In the genomic region with DNA sequence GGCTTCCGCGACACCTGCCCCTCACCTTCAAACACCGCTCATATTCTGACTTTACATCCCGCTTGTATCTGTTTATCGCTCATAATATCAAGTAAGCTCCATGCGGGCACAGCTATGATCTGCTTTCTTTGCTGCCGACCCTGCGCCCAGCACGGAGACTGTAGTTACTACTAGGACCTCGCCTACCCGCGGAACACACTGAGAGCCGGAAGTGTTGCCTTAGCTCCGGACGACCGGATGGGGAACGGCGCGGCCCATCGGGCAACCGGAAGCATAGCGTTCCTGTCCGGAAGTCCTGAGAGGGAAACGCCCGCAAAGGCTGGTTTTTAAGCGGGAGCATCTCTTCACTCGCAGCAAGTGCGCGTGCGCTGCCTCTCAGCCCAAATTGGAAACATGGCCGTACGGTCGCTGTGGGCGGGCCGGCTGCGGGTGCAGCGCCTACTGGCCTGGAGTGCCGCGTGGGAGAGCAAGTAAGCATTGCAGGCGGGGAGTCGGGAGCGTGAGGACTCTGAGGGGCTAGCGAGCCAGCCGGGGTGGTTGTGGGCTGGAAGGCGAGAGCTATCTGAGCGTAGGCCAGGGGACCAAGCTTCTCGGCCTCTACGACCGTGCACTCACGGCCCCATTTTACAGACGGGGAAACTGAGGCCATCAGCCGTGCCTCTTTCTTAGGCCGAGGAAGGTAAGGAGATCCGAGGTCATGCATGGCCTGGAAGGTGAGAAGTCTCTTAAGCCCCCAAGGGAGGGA, we compare ENCODE assay signal across 8 cellular contexts. TPM values are rescaled to one million over a fixed set of nuclear protein-coding genes. Genes with fewer than 3 reads are reported as not detected.
DNase-seq lines count a peak whose midpoint lies in the region; ATAC-seq and TF ChIP-seq lines count a peak whose summit lies in the region.

A gene with protein sequence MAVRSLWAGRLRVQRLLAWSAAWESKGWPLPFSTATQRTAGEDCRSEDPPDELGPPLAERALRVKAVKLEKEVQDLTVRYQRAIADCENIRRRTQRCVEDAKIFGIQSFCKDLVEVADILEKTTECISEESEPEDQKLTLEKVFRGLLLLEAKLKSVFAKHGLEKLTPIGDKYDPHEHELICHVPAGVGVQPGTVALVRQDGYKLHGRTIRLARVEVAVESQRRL (plus strand): TSS at position 353 of the 745 bp plus-strand sequence. CDS start 41 bp downstream, at position 394.

- H3K27me3 Mint-ChIP-seq in naive thymus-derived CD4-positive, alpha-beta T cell: peaks cover 0 to 1% (median 0%) of the 10 kb centered on the region in 5 donors
- no peaks in the 10 kb centered on the region for H3K27me3 Mint-ChIP-seq in stimulated activated naive B cell treated with anti-CD40 and anti-IgM and Interleukin-4, amounts not matched to agents 10 μg/mL and 1 μg/mL and 100 μg/mL, for 72 hours

- H3K9me3 ChIP-seq in naive thymus-derived CD4-positive, alpha-beta T cell (ENCODE audit: control insufficient read depth in 2 of 3, low read length in 3 of 3): no peaks in the 10 kb centered on the region

- H3K79me2 ChIP-seq in KMS-11 (ENCODE audit: insufficient read depth, low read depth): peaks cover 33% of the 10 kb centered on the region

- no peak for TF ChIP-seq CTCF in KMS-11 (conservative IDR thresholded peaks at IDR 0.05; ENCODE audit: low read depth, low read length)

- H3K36me3 Mint-ChIP-seq in naive thymus-derived CD4-positive, alpha-beta T cell: peaks cover 13 to 42% (median 26%) of the 10 kb centered on the region in 5 donors
- peaks cover 20 to 36% of the 10 kb centered on the region in 2 donors for H3K36me3 Mint-ChIP-seq in stimulated activated naive B cell treated with anti-CD40 and anti-IgM and Interleukin-4, amounts not matched to agents 10 μg/mL and 1 μg/mL and 100 μg/mL, for 72 hours

- peak within 1 kb of the TSS; percentile 72 for H3K9ac ChIP-seq in KMS-11

- H3K9me3 Mint-ChIP-seq in naive thymus-derived CD4-positive, alpha-beta T cell: no peaks in the 10 kb centered on the region
- no peaks in the 10 kb centered on the region for H3K9me3 Mint-ChIP-seq in stimulated activated naive B cell treated with anti-CD40 and anti-IgM and Interleukin-4, amounts not matched to agents 10 μg/mL and 1 μg/mL and 100 μg/mL, for 72 hours

- H3K4me3 ChIP-seq in KMS-11 (IDR thresholded peaks at IDR 0.05; ENCODE audit: insufficient read depth, low read depth, low read length): no peak within 1 kb of the TSS
- H3K4me3 ChIP-seq in naive thymus-derived CD4-positive, alpha-beta T cell (ENCODE audit: low read length): peak within 1 kb of the TSS; percentile 90

- CTCF ChIA-PET in naive thymus-derived CD4-positive, alpha-beta T cell (lab: Charles Lee): interaction anchor here (0.6 to 5.0 kb wide), 10 partner anchors 8 to 89 kb away, joined by 3 to 24 read pairs (median 4); partner anchors contain the start of gene PCYOX1L

- H3K4me1 ChIP-seq in KMS-11 (ENCODE audit: low read depth, poor library complexity, severe bottlenecking): peaks cover 25% of the 10 kb centered on the region
- peaks cover 37 to 43% of the 10 kb centered on the region in 2 donors for H3K4me1 ChIP-seq in naive thymus-derived CD4-positive, alpha-beta T cell (ENCODE audit: control insufficient read depth in 2 of 2, insufficient read depth in 2 of 2, low read length in 2 of 2)

- H3K36me3 ChIP-seq in KMS-11 (ENCODE audit: insufficient read depth): no peaks in the 10 kb centered on the region
- H3K36me3 ChIP-seq in naive thymus-derived CD4-positive, alpha-beta T cell (ENCODE audit: control insufficient read depth in 2 of 3, insufficient read depth in 3 of 3, low read length in 3 of 3): peaks cover 8 to 13% (median 13%) of the 10 kb centered on the region in 3 experiments

- no peaks in the 10 kb centered on the region for H4K20me1 ChIP-seq in KMS-11 (ENCODE audit: insufficient read depth)

- peak within 1 kb of the TSS; percentile 89 to 95 (median 92) for H3K27ac Mint-ChIP-seq in naive thymus-derived CD4-positive, alpha-beta T cell
- H3K27ac Mint-ChIP-seq in stimulated activated naive B cell treated with anti-CD40 and anti-IgM and Interleukin-4, amounts not matched to agents 10 μg/mL and 1 μg/mL and 100 μg/mL, for 72 hours: peak within 1 kb of the TSS; percentile 92

- H3K4me1 Mint-ChIP-seq in naive thymus-derived CD4-positive, alpha-beta T cell: peaks cover 47 to 69% (median 59%) of the 10 kb centered on the region in 7 donors
- H3K4me1 Mint-ChIP-seq in stimulated activated naive B cell treated with anti-CD40 and anti-IgM and Interleukin-4, amounts not matched to agents 10 μg/mL and 1 μg/mL and 100 μg/mL, for 72 hours: peaks cover 14 to 36% of the 10 kb centered on the region in 2 donors

- peak; percentile 80 for DNase-seq in DMS79 (lab: John Stamatoyannopoulos, UW)
- peak; percentile 98 for DNase-seq in RKO (ENCODE audit: low spot score)
- peak; percentile 80 for DNase-seq in activated T-helper 1 cell treated with Interleukin-2 at 50 U/mL for 16 hours (ENCODE audit: low read depth)
- peak; percentile 97 for DNase-seq in fibroblast of gingiva (ENCODE audit: low read depth)
- peak; percentile 62 to 90 (median 80) for DNase-seq in naive thymus-derived CD4-positive, alpha-beta T cell
- peak; percentile 96 for DNase-seq in stimulated activated naive B cell treated with anti-CD40 and anti-IgM and Interleukin-4, amounts not matched to agents 10 μg/mL and 1 μg/mL and 100 μg/mL, for 72 hours

- H3K4me2 ChIP-seq in KMS-11: peak within 1 kb of the TSS; percentile 67

- H3K27me3 ChIP-seq in KMS-11 (ENCODE audit: insufficient read depth, low read depth): no peaks in the 10 kb centered on the region
- no peaks in the 10 kb centered on the region for H3K27me3 ChIP-seq in naive thymus-derived CD4-positive, alpha-beta T cell (ENCODE audit: control insufficient read depth in 2 of 2, insufficient read depth in 2 of 2, low read length in 2 of 2)

- H2AFZ ChIP-seq in KMS-11 (ENCODE audit: low read depth): peak within 1 kb of the TSS; percentile 89

- peak within 1 kb of the TSS; percentile 80 to 97 (median 93) for H3K4me3 Mint-ChIP-seq in naive thymus-derived CD4-positive, alpha-beta T cell
- H3K4me3 Mint-ChIP-seq in stimulated activated naive B cell treated with anti-CD40 and anti-IgM and Interleukin-4, amounts not matched to agents 10 μg/mL and 1 μg/mL and 100 μg/mL, for 72 hours: peak within 1 kb of the TSS; percentile 95

- peak within 1 kb of the TSS; percentile 44 for H3K27ac ChIP-seq in KMS-11
- peak within 1 kb of the TSS; percentile 75 for H3K27ac ChIP-seq in naive thymus-derived CD4-positive, alpha-beta T cell (ENCODE audit: low read depth, low read length)

- POLR2A ChIA-PET in naive thymus-derived CD4-positive, alpha-beta T cell (lab: Charles Lee): interaction anchor here (0.6 to 13.8 kb wide), 13 partner anchors 10 to 614 kb away, joined by 3 to 258 read pairs (median 5); partner anchors contain the start of genes CSNK1A1 and PCYOX1L

- intact Hi-C loops in naive thymus-derived CD4-positive, alpha-beta T cell (cut with micrococcal nuclease): loop anchor here (1.0 to 10.0 kb wide), 15 partner anchors 12 to 1739 kb away; partner anchors contain the start of genes ADRB2 (in 2 of the 2), CSNK1A1 (in 2 of the 2), PPARGC1B (in 2 of the 2) and TNIP1 (in 2 of the 2)

- peak; percentile 94 for ATAC-seq in GM21737 (IDR thresholded peaks at IDR 0.05; ENCODE audit: unreplicated experiment)
- ATAC-seq in naive thymus-derived CD4-positive, alpha-beta T cell: peak; percentile 78
- peak; percentile 97 to 98 for ATAC-seq in stimulated activated naive B cell treated with anti-CD40 and anti-IgM and Interleukin-4, amounts not matched to agents 10 μg/mL and 1 μg/mL and 100 μg/mL, for 72 hours (replicated peaks)

RNA-seq across cellular contexts. Expression of the gene that starts here (rescaled TPM):
- 10 to 100 TPM; 12.0 to 40.1 (median 32.2) TPM for total RNA-seq in naive thymus-derived CD4-positive, alpha-beta T cell
- 1 to 10 TPM; 5.9 to 7.5 TPM for polyA plus RNA-seq in naive thymus-derived CD4-positive, alpha-beta T cell
